Comparison of ENCODE assay signal across 1 cellular context in genomic region chr17:37067555-37068111, GRCh38.
TF ChIP-seq lines count a peak whose summit lies in the region.

No MANE protein-coding gene starts in this region.

TF ChIP-seq in HepG2, 621 proteins besides CTCF, POLR2A, EP300 and RAD21 (continued from another document and continues in another):
- TF ChIP-seq KDM6A (CRISPR knock-in tag; IDR thresholded peaks at IDR 0.05; ENCODE audit: low read depth) (no peak), SOX5 (CRISPR knock-in tag; IDR thresholded peaks at IDR 0.05; ENCODE audit: borderline replicate concordance) (peak; percentile 36; the same call in 1 of the 2 replicates), KLF12 (CRISPR knock-in tag; IDR thresholded peaks at IDR 0.05; ENCODE audit: borderline replicate concordance) (peak; percentile 49; the same call in 1 of the 2 replicates), ZNF138 (CRISPR knock-in tag; IDR thresholded peaks at IDR 0.05; ENCODE audit: low read depth) (no peak), ZNF331 (CRISPR knock-in tag; IDR thresholded peaks at IDR 0.05) (peak; percentile 32; the same call in 1 of the 2 replicates), ZNF20 (CRISPR knock-in tag; IDR thresholded peaks at IDR 0.05) (no peak), POGK (CRISPR knock-in tag; conservative IDR thresholded peaks at IDR 0.05) (peak; percentile 64; the same call in 1 of the 2 replicates), NR0B2 (CRISPR knock-in tag; IDR thresholded peaks at IDR 0.05) (0 out of 2 replicates have a peak, but pooled peaks have one; percentile 25), TBX2 (CRISPR knock-in tag; IDR thresholded peaks at IDR 0.05; ENCODE audit: borderline replicate concordance) (peak; percentile 33; the same call in 1 of the 2 replicates), ZBTB2 (CRISPR knock-in tag; IDR thresholded peaks at IDR 0.05; ENCODE audit: low read depth) (no peak), POGZ (CRISPR knock-in tag; IDR thresholded peaks at IDR 0.05) (peak; percentile 44; the same call in 1 of the 2 replicates), IKZF4 (CRISPR knock-in tag; IDR thresholded peaks at IDR 0.05; ENCODE audit: borderline replicate concordance, low read depth, not compliant biosample characterization) (no peak), RFXAP (CRISPR knock-in tag; IDR thresholded peaks at IDR 0.05; ENCODE audit: borderline replicate concordance) (0 out of 2 replicates have a peak, but pooled peaks have one; percentile 64), GFI1 (CRISPR knock-in tag; IDR thresholded peaks at IDR 0.05; ENCODE audit: borderline replicate concordance) (peak; percentile 61; the same call in 1 of the 2 replicates), TBL1XR1 (IDR thresholded peaks at IDR 0.05; ENCODE audit: borderline replicate concordance, low read length, partially characterized antibody) (peak; percentile 39), PAXIP1 (CRISPR knock-in tag; conservative IDR thresholded peaks at IDR 0.05) (peak; percentile 30; the same call in 1 of the 2 replicates), ZNF773 (CRISPR knock-in tag; IDR thresholded peaks at IDR 0.05; ENCODE audit: borderline replicate concordance) (no peak), ERF (CRISPR knock-in tag; IDR thresholded peaks at IDR 0.05) (peak; percentile 74; the same call in 1 of the 2 replicates), TFDP1 (CRISPR knock-in tag; IDR thresholded peaks at IDR 0.05; ENCODE audit: borderline replicate concordance) (peak; percentile 78; the same call in 1 of the 2 replicates), ZBTB46 (CRISPR knock-in tag; IDR thresholded peaks at IDR 0.05; ENCODE audit: borderline replicate concordance) (no peak), KAT8 (CRISPR knock-in tag; IDR thresholded peaks at IDR 0.05) (no peak), SIX1 (CRISPR knock-in tag; IDR thresholded peaks at IDR 0.05; ENCODE audit: borderline replicate concordance) (no peak), MAFK (conservative IDR thresholded peaks at IDR 0.05 in 1 of 2, IDR thresholded peaks at IDR 0.05 in 1 of 2; ENCODE audit: low read length in 2 of 2) (peak; percentile 61 to 70), ZNF792 (CRISPR knock-in tag; IDR thresholded peaks at IDR 0.05) (no peak), GATAD2A (CRISPR knock-in tag; IDR thresholded peaks at IDR 0.05) (peak; percentile 64), THAP9 (CRISPR knock-in tag; IDR thresholded peaks at IDR 0.05; ENCODE audit: borderline replicate concordance) (0 out of 2 replicates have a peak, but pooled peaks have one; percentile 34), ZNF572 (CRISPR knock-in tag; IDR thresholded peaks at IDR 0.05) (no peak), ELF3 (CRISPR knock-in tag; IDR thresholded peaks at IDR 0.05) (peak; percentile 11; the same call in 1 of the 2 replicates), ZBTB43 (CRISPR knock-in tag; conservative IDR thresholded peaks at IDR 0.05) (0 out of 2 replicates have a peak, but pooled peaks have one; percentile 18), ATF2 (CRISPR knock-in tag; IDR thresholded peaks at IDR 0.05) (0 out of 2 replicates have a peak, but pooled peaks have one; percentile 42), ZNF598 (CRISPR knock-in tag; IDR thresholded peaks at IDR 0.05; ENCODE audit: borderline replicate concordance) (0 out of 2 replicates have a peak, but pooled peaks have one; percentile 52), MAFF (IDR thresholded peaks at IDR 0.05; ENCODE audit: low read depth, low read length) (peak; percentile 65), ZNF781 (CRISPR knock-in tag; IDR thresholded peaks at IDR 0.05; ENCODE audit: borderline replicate concordance, not compliant biosample characterization) (no peak), CSRNP2 (CRISPR knock-in tag; conservative IDR thresholded peaks at IDR 0.05; ENCODE audit: low read depth) (no peak), SALL1 (CRISPR knock-in tag; IDR thresholded peaks at IDR 0.05) (peak; percentile 54; the same call in 1 of the 2 replicates), CC2D1A (CRISPR knock-in tag; IDR thresholded peaks at IDR 0.05) (peak; percentile 44; the same call in 1 of the 2 replicates), ZFP62 (CRISPR knock-in tag; IDR thresholded peaks at IDR 0.05) (no peak), HNRNPL (IDR thresholded peaks at IDR 0.05; ENCODE audit: low read depth, low read length) (no peak), CEBPG (CRISPR knock-in tag; IDR thresholded peaks at IDR 0.05) (peak; percentile 57; the same call in 1 of the 2 replicates), ARNTL (CRISPR knock-in tag; IDR thresholded peaks at IDR 0.05) (peak; percentile 61; the same call in 1 of the 2 replicates), FOXA3 (CRISPR knock-in tag; IDR thresholded peaks at IDR 0.05) (peak; percentile 88), FOXP1 (IDR thresholded peaks at IDR 0.05) (peak; percentile 82; the same call in 1 of the 2 replicates), FOXP1 (CRISPR knock-in tag; IDR thresholded peaks at IDR 0.05) (peak; percentile 95), JDP2 (CRISPR knock-in tag; IDR thresholded peaks at IDR 0.05; ENCODE audit: borderline replicate concordance) (no peak), SRSF1 (optimal IDR thresholded peaks at IDR 0.05; ENCODE audit: low read depth, low read length) (no peak), RARA (CRISPR knock-in tag; IDR thresholded peaks at IDR 0.05) (peak; percentile 63; the same call in 1 of the 2 replicates)
